9 cellular contexts compared by ENCODE assay signal in the genomic region with DNA sequence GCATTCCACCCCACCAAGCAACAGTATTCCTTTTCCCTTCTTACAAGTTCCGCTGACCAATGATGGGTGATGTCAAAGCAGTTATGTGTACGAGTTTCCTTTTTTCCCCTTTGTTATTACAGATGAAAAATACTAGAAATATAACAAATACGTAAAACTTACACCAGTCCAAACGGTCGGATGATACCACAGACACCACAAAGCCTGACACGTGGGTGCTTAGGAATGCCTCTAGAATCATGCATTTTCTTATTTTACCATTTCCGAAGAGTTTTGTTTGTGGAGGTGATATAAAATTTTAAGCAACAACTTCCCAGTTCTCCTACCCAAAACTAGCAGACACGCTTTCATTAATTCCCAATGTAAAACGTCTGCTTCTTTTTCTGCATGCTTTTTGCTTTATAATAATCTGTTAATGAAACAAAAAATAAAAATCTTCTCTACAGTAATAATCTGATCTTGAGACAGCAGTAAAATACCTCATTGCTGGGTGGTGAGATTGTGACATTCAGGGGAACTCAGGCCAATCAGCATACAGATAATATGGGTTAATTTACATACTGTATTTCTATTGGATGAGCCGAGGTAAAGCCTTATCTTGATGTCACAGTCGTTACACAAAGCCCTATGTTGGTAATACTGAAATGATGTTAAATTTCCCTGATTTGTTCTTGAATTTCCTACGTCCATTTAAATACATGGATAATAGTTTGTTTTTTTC. TPM values are rescaled to one million over a fixed set of nuclear protein-coding genes. Genes with fewer than 3 reads are reported as not detected.
DNase-seq lines count a peak whose midpoint lies in the region; ATAC-seq, FAIRE-seq and TF ChIP-seq lines count a peak whose summit lies in the region.
"Had no signal": no experiment of that assay in that cellular context is flagged by ENCODE, and none has a peak within 500 bp of the region (broad histone marks: within the 10 kb centered on the region; RNA-seq: fewer than 3 reads in every experiment).

No MANE protein-coding gene starts in this region.

- no peak overlapping the region for H3K27ac Mint-ChIP-seq in activated naive CD8-positive, alpha-beta T cell
- no peak overlapping the region for H3K27ac Mint-ChIP-seq in activated naive CD8-positive, alpha-beta T cell treated with anti-CD3 and anti-CD28 coated beads for 36 hours

- peak overlapping the region; percentile 2 for H3K4me3 Mint-ChIP-seq in activated naive CD8-positive, alpha-beta T cell
- no peak overlapping the region for H3K4me3 Mint-ChIP-seq in activated naive CD8-positive, alpha-beta T cell treated with anti-CD3 and anti-CD28 coated beads for 36 hours

- no peaks in the 10 kb centered on the region for H3K9me3 Mint-ChIP-seq in activated naive CD8-positive, alpha-beta T cell (ENCODE audit: low read depth)
- H3K9me3 Mint-ChIP-seq in activated naive CD8-positive, alpha-beta T cell treated with anti-CD3 and anti-CD28 coated beads for 36 hours = no peaks in the 10 kb centered on the region

- peak overlapping the region; percentile 65 for H3K4me3 ChIP-seq in epithelial cell of proximal tubule (ENCODE audit: low read depth, low read length)

- peak; percentile 76 for FAIRE-seq in RCC 7860 (lab: Jason Lieb, UNC)
- FAIRE-seq: G401.6 had no signal

- H3K27me3 Mint-ChIP-seq in activated naive CD8-positive, alpha-beta T cell = peaks cover 38% of the 10 kb centered on the region
- peaks cover 63% of the 10 kb centered on the region for H3K27me3 Mint-ChIP-seq in activated naive CD8-positive, alpha-beta T cell treated with anti-CD3 and anti-CD28 coated beads for 36 hours

- no peak for DNase-seq in activated naive CD8-positive, alpha-beta T cell treated with anti-CD3 and anti-CD28 coated beads for 36 hours
- DNase-seq in RCC 7860 (ENCODE audit: low spot score) (peak; percentile 58), epithelial cell of proximal tubule (ENCODE audit: low read depth) (no peak), omental fat pad (ENCODE audit: low spot score) (no peak)

- peaks cover 10% of the 10 kb centered on the region for H3K4me1 Mint-ChIP-seq in activated naive CD8-positive, alpha-beta T cell (ENCODE audit: low read depth)
- H3K4me1 Mint-ChIP-seq in activated naive CD8-positive, alpha-beta T cell treated with anti-CD3 and anti-CD28 coated beads for 36 hours = peaks cover 9% of the 10 kb centered on the region

- no peaks in the 10 kb centered on the region for H3K36me3 Mint-ChIP-seq in activated naive CD8-positive, alpha-beta T cell
- H3K36me3 Mint-ChIP-seq in activated naive CD8-positive, alpha-beta T cell treated with anti-CD3 and anti-CD28 coated beads for 36 hours = no peaks in the 10 kb centered on the region

- TF ChIP-seq CTCF in epithelial cell of proximal tubule (conservative IDR thresholded peaks at IDR 0.05; ENCODE audit: low read depth, low read length) (no peak), omental fat pad (IDR thresholded peaks at IDR 0.05) (no peak)

- peak; percentile 77 for ATAC-seq in omental fat pad (ENCODE audit: low FRiP score)
- no peak for ATAC-seq in GM19397 (IDR thresholded peaks at IDR 0.05; ENCODE audit: unreplicated experiment)
- no peak for ATAC-seq in GM18498 (IDR thresholded peaks at IDR 0.05; ENCODE audit: unreplicated experiment)
- ATAC-seq in HG03139 (IDR thresholded peaks at IDR 0.05; ENCODE audit: unreplicated experiment) = no peak

RNA-seq across cellular contexts. Expression of a gene that starts 0.8 kb away (rescaled TPM):
- under 1 TPM in 1 of 2 experiments, not detected in 1; 0.16 TPM for total RNA-seq in activated naive CD8-positive, alpha-beta T cell treated with anti-CD3 and anti-CD28 coated beads for 36 hours
- total RNA-seq in epithelial cell of proximal tubule (0.22 TPM in 1 of 2 replicates, not detected in the other), omental fat pad (1 to 10 TPM in 3 of 4 donors, under 1 TPM in 1; 0.82 to 1.8 (median 1.1) TPM)

RNA-seq across cellular contexts. Expression of a gene that starts 30.9 kb away (rescaled TPM):
- total RNA-seq in activated naive CD8-positive, alpha-beta T cell treated with anti-CD3 and anti-CD28 coated beads for 36 hours = 10 to 100 TPM; 51.4 to 55.5 TPM
- 43.3 and 51.9 TPM in 2 replicates for total RNA-seq in epithelial cell of proximal tubule
- total RNA-seq in omental fat pad = 10 to 100 TPM; 24.7 to 49.0 (median 38.7) TPM
